Comparison of ENCODE assay signal across 8 cellular contexts in the genomic region with DNA sequence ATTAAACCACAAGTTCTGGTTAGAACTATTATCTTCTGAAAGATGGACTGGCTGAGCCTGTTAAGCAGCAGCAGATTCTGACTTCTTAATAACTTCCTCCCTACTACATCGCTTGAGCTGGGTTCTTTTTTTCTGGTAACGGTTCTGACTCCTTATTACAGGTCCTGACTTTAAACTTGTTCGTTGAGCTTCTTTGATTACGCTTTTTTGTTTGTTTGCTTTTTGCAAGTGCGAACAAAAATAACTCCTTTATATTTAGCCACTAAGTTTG. TPM values are rescaled to one million over a fixed set of nuclear protein-coding genes. Genes with fewer than 3 reads are reported as not detected.
DNase-seq lines count a peak whose midpoint lies in the region; ATAC-seq and TF ChIP-seq lines count a peak whose summit lies in the region.

No MANE protein-coding gene starts in this region.

- TF ChIP-seq POLR2A in stomach (IDR thresholded peaks at IDR 0.05) = no peak

- H3K9ac ChIP-seq in iPS-18a (ENCODE audit: low read length) = peak overlapping the region; percentile 66

- intact Hi-C loops in activated B cell treated with CpG ODN at 0.5 μM for 24 hours (cut with micrococcal nuclease) (loop anchor here (1.0 to 5.0 kb wide), 4 partner anchors 16 to 770 kb away; a partner anchor contains a TSS), stomach (cut with DNase I; ENCODE audit: low total_unique reads) (no loop called here)

- no peaks in the 10 kb centered on the region for H3K9me3 Mint-ChIP-seq in activated B cell treated with CpG ODN at 0.5 μM for 24 hours

- TF ChIP-seq CTCF in activated B cell treated with CpG ODN at 0.5 μM for 24 hours (IDR thresholded peaks at IDR 0.05) (no peak), stomach (IDR thresholded peaks at IDR 0.05) (no peak)

- H3K9me3 ChIP-seq in iPS-18a (ENCODE audit: control insufficient read depth, low read depth, low read length) (no peaks in the 10 kb centered on the region), stomach (no peaks in the 10 kb centered on the region)

- H3K36me3 ChIP-seq in iPS-18a (ENCODE audit: control insufficient read depth, low read depth, low read length) = no peaks in the 10 kb centered on the region
- no peaks in the 10 kb centered on the region for H3K36me3 ChIP-seq in stomach

- H3K4me3 ChIP-seq in iPS-18a (ENCODE audit: low read length) (peak overlapping the region; percentile 99), stomach (peak overlapping the region; percentile 84 to 96 (median 92))

- ATAC-seq in activated B cell treated with CpG ODN at 0.5 μM for 24 hours (ENCODE audit: low read depth) = no peak
- ATAC-seq in HG03342 (IDR thresholded peaks at IDR 0.05; ENCODE audit: unreplicated experiment) = no peak
- no peak for ATAC-seq in HG03571 (IDR thresholded peaks at IDR 0.05; ENCODE audit: unreplicated experiment)

- H3K27ac Mint-ChIP-seq in activated B cell treated with CpG ODN at 0.5 μM for 24 hours = peak overlapping the region; percentile 88

- no peaks in the 10 kb centered on the region for H3K27me3 Mint-ChIP-seq in activated B cell treated with CpG ODN at 0.5 μM for 24 hours

- peak overlapping the region; percentile 96 for H3K4me3 Mint-ChIP-seq in activated B cell treated with CpG ODN at 0.5 μM for 24 hours

- POLR2A ChIA-PET in activated B cell treated with CpG ODN at 0.5 μM for 24 hours (lab: Charles Lee) = interaction anchor here (0.6 to 2.3 kb wide), 8 partner anchors 47 to 772 kb away, joined by 3 to 21 read pairs (median 5); a partner anchor contains a TSS

- H3K36me3 Mint-ChIP-seq in activated B cell treated with CpG ODN at 0.5 μM for 24 hours (ENCODE audit: low read depth) = peaks cover 3% of the 10 kb centered on the region

- 1 to 7% (median 2%) methylated on average over 5 of the region's 5 CpGs for WGBS in stomach, 5 donors

- H3K27ac ChIP-seq in iPS-18a (ENCODE audit: low read length) (no peak overlapping the region), stomach (peak overlapping the region in 4 of 5 donors; percentile 94 to 98 (median 97))

- peaks cover 27% of the 10 kb centered on the region for H3K4me1 ChIP-seq in iPS-18a (ENCODE audit: control insufficient read depth, low read depth, low read length)
- H3K4me1 ChIP-seq in stomach = peaks cover 18 to 57% (median 40%) of the 10 kb centered on the region in 4 donors

- peak; percentile 59 for DNase-seq in SIG-M5 treated with dmso at 0.1 percent for 504 hours (lab: John Stamatoyannopoulos, UW; ENCODE audit: unreplicated experiment)
- DNase-seq in SIG-M5 (lab: John Stamatoyannopoulos, UW) = no peak
- DNase-seq in activated B cell treated with CpG ODN at 0.5 μM for 24 hours = no peak
- no peak for DNase-seq in stomach
- no peak for DNase-seq in NCI-H1092 treated with DMSO at 0.1 percent for 48 hours (lab: John Stamatoyannopoulos, UW)

- H3K27me3 ChIP-seq in iPS-18a (ENCODE audit: control insufficient read depth, insufficient read depth, low read length) = no peaks in the 10 kb centered on the region
- H3K27me3 ChIP-seq in stomach = no peaks in the 10 kb centered on the region

- peaks cover 31% of the 10 kb centered on the region for H3K4me1 Mint-ChIP-seq in activated B cell treated with CpG ODN at 0.5 μM for 24 hours

- TF ChIP-seq EP300 in stomach (IDR thresholded peaks at IDR 0.05) = no peak

- CTCF ChIA-PET in activated B cell treated with CpG ODN at 0.5 μM for 24 hours (lab: Charles Lee) = interaction anchor here (1.4 to 4.0 kb wide), 4 partner anchors 52 to 116 kb away, joined by 3 to 23 read pairs (median 6); no protein-coding TSS in a partner anchor

RNA-seq across cellular contexts. Expression of a gene that starts 1.1 kb away (rescaled TPM):
- total RNA-seq in activated B cell treated with CpG ODN at 0.5 μM for 24 hours (26.2 and 27.8 TPM in 2 replicates), stomach (10 to 100 TPM in 4 of 5 donors, 1 to 10 TPM in 1; 1.4 to 13.8 (median 11.7) TPM)
- polyA plus RNA-seq in stomach = 1 to 10 TPM; 2.7 to 4.2 (median 3.0) TPM

RNA-seq across cellular contexts. Expression of a gene that starts 22.0 kb away (rescaled TPM):
- 0.13 and 0.27 TPM in 2 replicates for total RNA-seq in activated B cell treated with CpG ODN at 0.5 μM for 24 hours
- 100 to 1,000 TPM in 1 of 5 donors, 10 to 100 TPM in 1, 1 to 10 TPM in 2, not detected in 1; 3.3 to 130 (median 9.5) TPM for total RNA-seq in stomach
- 1 to 10 TPM in 2 of 3 donors, under 1 TPM in 1; 0.13 to 2.4 (median 2.1) TPM for polyA plus RNA-seq in stomach

RNA-seq across cellular contexts. Expression of a gene that starts 38.7 kb away (rescaled TPM):
- total RNA-seq in activated B cell treated with CpG ODN at 0.5 μM for 24 hours (9.8 TPM in 2 replicates), stomach (100 to 1,000 TPM in 1 of 5 donors, 10 to 100 TPM in 3, 1 to 10 TPM in 1; 7.0 to 101 (median 17.9) TPM)
- 10 to 100 TPM in 1 of 3 donors, 1 to 10 TPM in 2; 3.8 to 10.4 (median 4.8) TPM for polyA plus RNA-seq in stomach

RNA-seq across cellular contexts. Expression of a gene that starts 58.4 kb away (rescaled TPM):
- not detected in 2 replicates for total RNA-seq in activated B cell treated with CpG ODN at 0.5 μM for 24 hours
- under 1 TPM in 1 of 5 donors, not detected in 4; 0.37 TPM for total RNA-seq in stomach
- under 1 TPM in 2 of 3 donors, not detected in 1; 0.06 to 0.10 TPM for polyA plus RNA-seq in stomach
